Comparison of ENCODE assay signal across 14 cellular contexts in the genomic region with DNA sequence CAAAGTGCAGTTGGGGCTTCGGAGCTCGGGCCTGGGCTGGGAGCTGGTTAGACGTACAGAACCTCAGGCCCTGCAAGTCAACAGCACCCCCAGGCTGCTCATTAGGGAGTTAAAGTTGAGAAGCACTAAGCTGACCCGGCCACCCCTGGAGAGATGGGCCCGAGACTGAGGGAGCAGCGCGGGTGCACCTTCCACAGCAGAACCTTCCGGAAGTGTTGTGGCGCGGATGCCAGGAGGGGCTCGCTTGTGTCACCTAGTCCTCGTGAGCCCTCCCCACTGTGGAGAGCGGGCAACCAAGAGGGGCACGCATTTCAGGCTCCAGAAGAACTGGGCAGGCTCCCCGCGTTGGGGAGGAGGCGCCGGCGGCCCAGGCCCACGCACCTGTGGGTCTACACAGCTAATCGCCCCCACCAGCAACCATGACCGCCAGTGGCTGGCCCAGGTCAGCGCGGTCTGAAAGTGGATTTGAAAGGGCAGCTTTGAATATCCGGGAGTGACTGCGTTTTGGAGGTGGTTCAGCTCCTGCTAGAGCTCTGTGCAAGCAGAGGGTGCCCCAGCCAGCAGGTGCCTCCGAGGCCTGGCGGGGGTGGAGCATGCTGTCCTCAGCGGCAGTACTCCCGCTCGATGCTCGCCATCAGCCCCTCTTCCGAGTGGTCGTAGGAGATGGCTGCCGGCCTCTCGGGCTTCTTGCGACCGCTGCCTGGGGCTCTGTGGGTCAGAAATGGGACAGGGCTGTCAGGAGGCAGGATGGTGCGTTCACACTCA. TPM values are rescaled to one million over a fixed set of nuclear protein-coding genes. Genes with fewer than 3 reads are reported as not detected.
DNase-seq lines count a peak whose midpoint lies in the region; ATAC-seq, FAIRE-seq and TF ChIP-seq lines count a peak whose summit lies in the region.
"Had no signal": no experiment of that assay in that cellular context is flagged by ENCODE, and none has a peak within 500 bp of the region (broad histone marks: within the 10 kb centered on the region; RNA-seq: fewer than 3 reads in every experiment).

No MANE protein-coding gene starts in this region.

- H3K27me3 ChIP-seq in foreskin keratinocyte (no peaks in the 10 kb centered on the region), trophoblast cell (ENCODE audit: insufficient read depth, low read length) (no peaks in the 10 kb centered on the region), A673 (replicated peaks; ENCODE audit: insufficient read depth, low read depth, low read length, poor library complexity) (no peaks in the 10 kb centered on the region)

- H2AK5ac ChIP-seq in trophoblast cell (ENCODE audit: low read length) = peak overlapping the region; percentile 86

- no peak overlapping the region for H3K9ac ChIP-seq in trophoblast cell (ENCODE audit: low read length)

- H2BK5ac ChIP-seq in trophoblast cell (ENCODE audit: low read depth, low read length, poor library complexity) = no peak overlapping the region

- ATAC-seq in foreskin keratinocyte = no peak

- peak overlapping the region; percentile 11 for H3K4me2 ChIP-seq in trophoblast cell (ENCODE audit: low read length)

- peak overlapping the region; percentile 2 for H2BK120ac ChIP-seq in trophoblast cell (ENCODE audit: insufficient read depth, low read length, poor library complexity)

- no peak overlapping the region for H4K12ac ChIP-seq in trophoblast cell (ENCODE audit: low read depth, low read length)

- intact Hi-C loops in A673 (cut with micrococcal nuclease; ENCODE audit: unreplicated experiment) = no loop called here

- peaks cover 3% of the 10 kb centered on the region for H3K4me1 ChIP-seq in foreskin keratinocyte
- peaks cover 8 to 17% of the 10 kb centered on the region in 2 experiments for H3K4me1 ChIP-seq in trophoblast cell (ENCODE audit: control insufficient read depth in 1 of 2, insufficient read depth in 2 of 2, low read length in 2 of 2)
- no peaks in the 10 kb centered on the region for H3K4me1 ChIP-seq in A673 (ENCODE audit: insufficient read depth, low read length, poor library complexity, severe bottlenecking)

- no TSS peak for BruUV-seq in A673 (replicated peaks; lab: Mats Ljungman, UMichigan)

- no peak overlapping the region for H2AFZ ChIP-seq in trophoblast cell (ENCODE audit: insufficient read depth, low read length, poor library complexity)

- H3K23ac ChIP-seq in trophoblast cell (ENCODE audit: low read length) = no peak overlapping the region

- TF ChIP-seq CTCF in D721Med (IDR thresholded peaks at IDR 0.05; ENCODE audit: insufficient read depth, missing control alignments) (peak; percentile 15), RWPE1 (conservative IDR thresholded peaks at IDR 0.05; ENCODE audit: low read depth) (no peak), foreskin keratinocyte (conservative IDR thresholded peaks at IDR 0.05) (peak; percentile 35), A673 (conservative IDR thresholded peaks at IDR 0.05; ENCODE audit: low read depth, low read length) (no peak)

- POLR2A ChIA-PET in RWPE1 (lab: Yijun Ruan, JAX; ENCODE audit: low non-redundant PET) (no interaction called here), A673 (lab: Charles Lee; ENCODE audit: low non-redundant PET) (no interaction called here)

- H3K4me3 ChIP-seq in trophoblast cell (ENCODE audit: low read depth, low read length) (no peak overlapping the region), A673 (ENCODE audit: low read depth, low read length, poor library complexity, severe bottlenecking) (no peak overlapping the region)

- H3K27ac ChIP-seq in RWPE1 = peak overlapping the region; percentile 89
- no peak overlapping the region for H3K27ac ChIP-seq in foreskin keratinocyte
- peak overlapping the region; percentile 60 for H3K27ac ChIP-seq in trophoblast cell (ENCODE audit: low read depth, low read length)
- no peak overlapping the region for H3K27ac ChIP-seq in A673 (ENCODE audit: low read depth, low read length, poor library complexity, severe bottlenecking)

- CTCF ChIA-PET in RWPE1 (lab: Yijun Ruan, JAX) = interaction anchor here (0.6 to 2.5 kb wide), 5 partner anchors 10 to 258 kb away, joined by 3 to 13 read pairs (median 3); no protein-coding TSS in a partner anchor
- CTCF ChIA-PET in A673 (lab: Charles Lee) = no interaction called here

- no CpG with 5 or more reads among the region's 39 CpGs for WGBS in trophoblast cell (ENCODE audit: extremely low coverage, insufficient coverage, insufficient read length)

- peak overlapping the region; percentile 52 for H4K91ac ChIP-seq in trophoblast cell (ENCODE audit: low read depth, low read length)

- peak overlapping the region; percentile 6 for H3K18ac ChIP-seq in trophoblast cell (ENCODE audit: low read length)

- no peak for FAIRE-seq in D721Med (lab: Jason Lieb, UNC)

- peak overlapping the region; percentile 7 for H4K8ac ChIP-seq in trophoblast cell (ENCODE audit: low read depth, low read length)

- peak overlapping the region; percentile 32 for H3K14ac ChIP-seq in trophoblast cell (ENCODE audit: low read length)

- DNase-seq in D721Med (ENCODE audit: insufficient read length, low spot score) (no peak), RWPE1 (ENCODE audit: low spot score) (no peak), foreskin keratinocyte (no peak), trophoblast cell (no peak), A673 (ENCODE audit: low spot score) (no peak), NCI-H1436 treated with DMSO at 0.1 percent for 48 hours (lab: John Stamatoyannopoulos, UW) (no peak), NCI-H187 treated with DMSO at 0.1 percent for 48 hours (lab: John Stamatoyannopoulos, UW) (no peak), NCI-H187 (lab: John Stamatoyannopoulos, UW) (no peak)
- DNase-seq: ACHN; activated CD4-positive, alpha-beta T cell treated with anti-CD3 and anti-CD28 coated beads, Interleukin-2, amount 50 U/mL, for 4 hours; effector CD8-positive, alpha-beta T cell; head of caudate nucleus; immature natural killer cell; NCI-H1105 had no signal

- H3K79me2 ChIP-seq in trophoblast cell (ENCODE audit: control insufficient read depth, insufficient read depth, low read length, poor library complexity) = peaks cover 4% of the 10 kb centered on the region

- peak overlapping the region; percentile 65 for H2BK12ac ChIP-seq in trophoblast cell (ENCODE audit: low read length)

- H3K4ac ChIP-seq in trophoblast cell (ENCODE audit: low read depth, low read length) = no peak overlapping the region

- peaks cover 20% of the 10 kb centered on the region for H3K79me1 ChIP-seq in trophoblast cell (ENCODE audit: low read length)

- H3K36me3 ChIP-seq in trophoblast cell (ENCODE audit: control insufficient read depth in 1 of 2, insufficient read depth in 2 of 2, low read length in 2 of 2) = no peaks in the 10 kb centered on the region
- no peaks in the 10 kb centered on the region for H3K36me3 ChIP-seq in A673 (ENCODE audit: insufficient read depth, low read length, poor library complexity, severe bottlenecking)

- H3K9me3 ChIP-seq in trophoblast cell (ENCODE audit: insufficient read depth, low read depth, low read length) (no peaks in the 10 kb centered on the region), A673 (ENCODE audit: low read depth, low read length, poor library complexity, severe bottlenecking) (no peaks in the 10 kb centered on the region)

RNA-seq across cellular contexts. Expression of a gene that starts 15.1 kb away (rescaled TPM):
- total RNA-seq in foreskin keratinocyte (4.7 and 6.0 TPM in 2 replicates), A673 (2021) (2.8 and 3.0 TPM in 2 replicates)
- polyA plus RNA-seq in foreskin keratinocyte = 1.9 and 2.1 TPM in 2 replicates
- polyA plus RNA-seq in trophoblast cell (2013) = 4.4 and 4.5 TPM in 2 replicates

RNA-seq across cellular contexts. Expression of a gene that starts 21.8 kb away (rescaled TPM):
- total RNA-seq in foreskin keratinocyte (0.11 and 0.20 TPM in 2 replicates), A673 (2021) (not detected in 2 replicates)
- polyA plus RNA-seq in foreskin keratinocyte = 0.14 and 0.20 TPM in 2 replicates
- polyA plus RNA-seq in trophoblast cell (2013) = 0.53 and 0.71 TPM in 2 replicates
- polyA plus RNA-seq: immature natural killer cell had no signal

Comparison
In these comparisons a context has a peak if more than half of its experiments do, and no peak if none do; other contexts are left out.
1. CTCF ChIP-seq: peak in D721Med (single experiment) and foreskin keratinocyte (single experiment); none in RWPE1 (single experiment) and A673 (single experiment).
2. H3K27ac ChIP-seq: peak in RWPE1 (single experiment) and trophoblast cell (single experiment); none in foreskin keratinocyte (single experiment) and A673 (single experiment).